7 cellular contexts compared by ENCODE assay signal in genomic region chr10:3145366-3145765, GRCh38.
"Had no signal": no experiment of that assay in that cellular context is flagged by ENCODE, and none has a peak within 500 bp of the region (broad histone marks: within the 10 kb centered on the region; RNA-seq: fewer than 3 reads in every experiment).

No MANE protein-coding gene starts in this region.

- H3K4me3 Mint-ChIP-seq: GM23338, H9 had no signal

- H3K4me3 ChIP-seq: GM23338 had no signal

- H3K9me3 Mint-ChIP-seq: GM23338, H9 had no signal

- H3K4me1 Mint-ChIP-seq: GM23338, H9 had no signal

- DNase-seq: H9, HCEC 1CT, IMR-90 had no signal

- FAIRE-seq: H1, H54, HTR-8/SVneo had no signal

- H3K27ac Mint-ChIP-seq: GM23338, H9 had no signal
